Comparison of ENCODE assay signal across 8 cellular contexts in genomic region chr9:5832093-5832542, GRCh38. TPM values are rescaled to one million over a fixed set of nuclear protein-coding genes. Genes with fewer than 3 reads are reported as not detected.
DNase-seq lines count a peak whose midpoint lies in the region; ATAC-seq and TF ChIP-seq lines count a peak whose summit lies in the region.

No MANE protein-coding gene starts in this region.

- H3K27ac ChIP-seq in foreskin keratinocyte (no peak overlapping the region), psoas muscle (peak overlapping the region; percentile 86)

- peaks cover 28% of the 10 kb centered on the region for H3K36me3 Mint-ChIP-seq in activated CD4-positive, alpha-beta T cell treated with anti-CD3 and anti-CD28 coated beads, Interleukin-2, amount 10 ng/mL, durations not matched to agents 7 days and 5 days (ENCODE audit: low read depth)

- H3K27me3 ChIP-seq in foreskin keratinocyte (no peaks in the 10 kb centered on the region), psoas muscle (ENCODE audit: insufficient read depth in 3 of 3, low read length in 2 of 3) (no peaks in the 10 kb centered on the region)

- peaks cover 6% of the 10 kb centered on the region for H3K27me3 Mint-ChIP-seq in activated CD4-positive, alpha-beta T cell treated with anti-CD3 and anti-CD28 coated beads, Interleukin-2, amount 10 ng/mL, durations not matched to agents 7 days and 5 days

- H3K4me1 ChIP-seq in foreskin keratinocyte (peaks cover 6% of the 10 kb centered on the region), psoas muscle (peaks cover 9% of the 10 kb centered on the region)

- CTCF ChIA-PET in activated CD4-positive, alpha-beta T cell treated with anti-CD3 and anti-CD28 coated beads, Interleukin-2, amount 10 ng/mL, durations not matched to agents 7 days and 5 days (lab: Charles Lee): interaction anchor here (0.6 to 4.8 kb wide), 17 partner anchors 10 to 876 kb away, joined by 3 to 79 read pairs (median 4); no protein-coding TSS in a partner anchor

- peak; percentile 5 for ATAC-seq in HG03457 (IDR thresholded peaks at IDR 0.05; ENCODE audit: unreplicated experiment)
- peak; percentile 32 for ATAC-seq in foreskin keratinocyte
- ATAC-seq in psoas muscle: no peak

- peaks cover 2% of the 10 kb centered on the region for H3K9me3 Mint-ChIP-seq in activated CD4-positive, alpha-beta T cell treated with anti-CD3 and anti-CD28 coated beads, Interleukin-2, amount 10 ng/mL, durations not matched to agents 7 days and 5 days

- H3K27ac Mint-ChIP-seq in activated CD4-positive, alpha-beta T cell treated with anti-CD3 and anti-CD28 coated beads, Interleukin-2, amount 10 ng/mL, durations not matched to agents 7 days and 5 days: peak overlapping the region; percentile 91

- H3K4me1 Mint-ChIP-seq in activated CD4-positive, alpha-beta T cell treated with anti-CD3 and anti-CD28 coated beads, Interleukin-2, amount 10 ng/mL, durations not matched to agents 7 days and 5 days: peaks cover 53% of the 10 kb centered on the region

- peak overlapping the region; percentile 95 for H3K4me3 ChIP-seq in psoas muscle

- TF ChIP-seq CTCF in foreskin keratinocyte (conservative IDR thresholded peaks at IDR 0.05): no peak
- TF ChIP-seq CTCF in psoas muscle (IDR thresholded peaks at IDR 0.05): no peak

- H3K36me3 ChIP-seq in psoas muscle (ENCODE audit: insufficient read depth in 1 of 2, low read depth in 1 of 2): peaks cover 0 to 12% of the 10 kb centered on the region in 2 donors

- DNase-seq in DMS79 treated with DMSO at 0.1 percent for 48 hours (lab: John Stamatoyannopoulos, UW) (peak; percentile 44), DMS79 (lab: John Stamatoyannopoulos, UW) (no peak), foreskin keratinocyte (no peak), psoas muscle (no peak), NCI-H187 (lab: John Stamatoyannopoulos, UW) (no peak), COR-L47 (lab: John Stamatoyannopoulos, UW) (no peak)
- peak; percentile 30 for DNase-seq in activated CD4-positive, alpha-beta T cell treated with anti-CD3 and anti-CD28 coated beads, Interleukin-2, amount 10 ng/mL, durations not matched to agents 7 days and 5 days

- intact Hi-C loops in psoas muscle (cut with DNase I): loop anchor here in 1 of 2 donors (10.0 kb wide), 1 partner anchor 397 kb away; the partner anchor contains the start of gene PLGRKT

- peak overlapping the region; percentile 89 for H3K4me3 Mint-ChIP-seq in activated CD4-positive, alpha-beta T cell treated with anti-CD3 and anti-CD28 coated beads, Interleukin-2, amount 10 ng/mL, durations not matched to agents 7 days and 5 days

- POLR2A ChIA-PET in activated CD4-positive, alpha-beta T cell treated with anti-CD3 and anti-CD28 coated beads, Interleukin-2, amount 10 ng/mL, durations not matched to agents 7 days and 5 days (lab: Charles Lee): interaction anchor here (2.0 kb wide), 1 partner anchor 10 kb away, joined by 5 read pairs; no protein-coding TSS in a partner anchor

- WGBS in psoas muscle, 3 donors: 10 to 13% (median 12%) methylated on average over 9 of the region's 9 CpGs

- H3K9me3 ChIP-seq in psoas muscle: no peaks in the 10 kb centered on the region

RNA-seq across cellular contexts. Expression of gene ERMP1, which starts 0.8 kb away (rescaled TPM):
- 10 to 100 TPM; 24.2 to 25.1 TPM for total RNA-seq in activated CD4-positive, alpha-beta T cell treated with anti-CD3 and anti-CD28 coated beads, Interleukin-2, amount 10 ng/mL, durations not matched to agents 7 days and 5 days
- 20.5 and 22.4 TPM in 2 replicates for total RNA-seq in foreskin keratinocyte
- polyA plus RNA-seq in foreskin keratinocyte: 6.2 and 7.7 TPM in 2 replicates
- 10 to 100 TPM in 1 of 4 donors, 1 to 10 TPM in 3; 5.0 to 12.3 (median 9.4) TPM for total RNA-seq in psoas muscle
- polyA plus RNA-seq in psoas muscle: 1 to 10 TPM; 2.4 to 8.8 (median 3.1) TPM

RNA-seq across cellular contexts. Expression of gene MLANA, which starts 58.6 kb away (rescaled TPM):
- total RNA-seq in activated CD4-positive, alpha-beta T cell treated with anti-CD3 and anti-CD28 coated beads, Interleukin-2, amount 10 ng/mL, durations not matched to agents 7 days and 5 days: not detected
- total RNA-seq in foreskin keratinocyte: not detected in 2 replicates
- not detected in 2 replicates for polyA plus RNA-seq in foreskin keratinocyte
- not detected for total RNA-seq in psoas muscle
- polyA plus RNA-seq in psoas muscle: under 1 TPM in 1 of 3 donors, not detected in 2; 0.03 TPM

Comparison
In these comparisons a context has a peak if more than half of its experiments do, and no peak if none do; other contexts are left out.
1. DNase-seq: peak in DMS79 treated with DMSO at 0.1 percent for 48 hours (single experiment) and activated CD4-positive, alpha-beta T cell treated with anti-CD3 and anti-CD28 coated beads, Interleukin-2, amount 10 ng/mL, durations not matched to agents 7 days and 5 days (single experiment); none in DMS79 (single experiment), foreskin keratinocyte (0 of 2), psoas muscle (0 of 2), NCI-H187 (0 of 2) and COR-L47 (single experiment).
2. ATAC-seq: peak in HG03457 (single experiment) and foreskin keratinocyte (single experiment); none in psoas muscle (0 of 4).